Comparison of ENCODE assay signal across 21 cellular contexts in genomic region chr9:126218726-126219125, GRCh38.
DNase-seq lines count a peak whose midpoint lies in the region; ATAC-seq and TF ChIP-seq lines count a peak whose summit lies in the region.
"Had no signal": no experiment of that assay in that cellular context is flagged by ENCODE, and none has a peak within 500 bp of the region (broad histone marks: within the 10 kb centered on the region; RNA-seq: fewer than 3 reads in every experiment).

No MANE protein-coding gene starts in this region.

- H3K4me2 ChIP-seq in BLaER1 treated with 17β-estradiol and CSF1 and Interleukin-3, amounts not matched to agents 10 nM and 100 nM, result peak overlapping the region in 9 of 11 experiments; percentile 77 to 95 (median 83); a peak in 18 of 22 replicates
- H3K4me2 ChIP-seq: KMS-11 had no signal

- no peak overlapping the region for H3K4me3 Mint-ChIP-seq in osteocyte (ENCODE audit: unreplicated experiment)
- H3K4me3 Mint-ChIP-seq: B cell; CD4-positive, CD25-positive, alpha-beta regulatory T cell; IgD-negative memory B cell had no signal

- peaks cover 9% of the 10 kb centered on the region for H3K9me3 Mint-ChIP-seq in osteocyte (ENCODE audit: unreplicated experiment)

- H3K27me3 Mint-ChIP-seq in osteocyte (ENCODE audit: unreplicated experiment), result peaks cover 39% of the 10 kb centered on the region

- H3K9ac ChIP-seq in BLaER1 treated with 17β-estradiol and CSF1 and Interleukin-3, amounts not matched to agents 10 nM and 100 nM, result peak overlapping the region in 4 of 11 experiments; percentile 34 to 57 (median 47); a peak in 5 of 22 replicates
- H3K9ac ChIP-seq in colonic mucosa (ENCODE audit: low read depth in 2 of 2, low read length in 2 of 2) (no peak overlapping the region), liver (ENCODE audit: low read depth in 1 of 2, low read length in 2 of 2) (no peak overlapping the region)
- H3K9ac ChIP-seq: KMS-11 had no signal

- H3K4me1 Mint-ChIP-seq in osteocyte (ENCODE audit: unreplicated experiment), result no peaks in the 10 kb centered on the region
- H3K4me1 Mint-ChIP-seq: CD4-positive, CD25-positive, alpha-beta regulatory T cell had no signal

- ATAC-seq in GM18861 (IDR thresholded peaks at IDR 0.05; ENCODE audit: unreplicated experiment), result no peak
- ATAC-seq: Panc1 had no signal

- peaks cover 0 to 5% (median 0%) of the 10 kb centered on the region in 11 experiments; a peak in 1 of 22 replicates for H3K36me3 ChIP-seq in BLaER1 treated with 17β-estradiol and CSF1 and Interleukin-3, amounts not matched to agents 10 nM and 100 nM
- no peaks in the 10 kb centered on the region for H3K36me3 ChIP-seq in colonic mucosa
- no peaks in the 10 kb centered on the region for H3K36me3 ChIP-seq in liver (ENCODE audit: control insufficient read depth in 4 of 4, insufficient read depth in 3 of 4, low read depth in 1 of 4, low read length in 3 of 4)

- TF ChIP-seq CTCF in colonic mucosa (IDR thresholded peaks at IDR 0.05), result no peak
- TF ChIP-seq CTCF in liver (IDR thresholded peaks at IDR 0.05; ENCODE audit: low read depth, low read length, missing input control), result no peak
- TF ChIP-seq CTCF in osteocyte (IDR thresholded peaks at IDR 0.05), result no peak

- H3K4me1 ChIP-seq in BLaER1 treated with 17β-estradiol and CSF1 and Interleukin-3, amounts not matched to agents 10 nM and 100 nM, result peaks cover 29 to 73% (median 55%) of the 10 kb centered on the region in 10 experiments
- H3K4me1 ChIP-seq in colonic mucosa (no peaks in the 10 kb centered on the region), liver (ENCODE audit: control insufficient read depth in 4 of 4, insufficient read depth in 4 of 4, low read length in 3 of 4) (peaks cover 0 to 2% (median 0%) of the 10 kb centered on the region in 4 donors)

- WGBS in liver, result 66% methylated on average over 5 of the region's 5 CpGs

- peaks cover 2% of the 10 kb centered on the region for H3K36me3 Mint-ChIP-seq in osteocyte (ENCODE audit: unreplicated experiment)

- H3K4me3 ChIP-seq in BLaER1 treated with 17β-estradiol and CSF1 and Interleukin-3, amounts not matched to agents 10 nM and 100 nM, result no peak overlapping the region; a peak in 2 of 20 replicates
- no peak overlapping the region for H3K4me3 ChIP-seq in colonic mucosa
- no peak overlapping the region for H3K4me3 ChIP-seq in liver (ENCODE audit: low read depth in 1 of 3, low read length in 3 of 3)

- H3K27ac Mint-ChIP-seq in osteocyte (ENCODE audit: unreplicated experiment), result no peak overlapping the region
- H3K27ac Mint-ChIP-seq: B cell; CD4-positive, CD25-positive, alpha-beta regulatory T cell; IgD-negative memory B cell had no signal

- H3K9me3 ChIP-seq in BLaER1 treated with 17β-estradiol and CSF1 and Interleukin-3, amounts not matched to agents 10 nM and 100 nM (replicated peaks in 1 of 11), result peaks cover 20 to 36% (median 27%) of the 10 kb centered on the region in 11 experiments
- H3K9me3 ChIP-seq in colonic mucosa (no peaks in the 10 kb centered on the region), liver (ENCODE audit: control insufficient read depth in 4 of 4, low read length in 3 of 4) (peaks cover 0 to 8% (median 2%) of the 10 kb centered on the region in 4 donors)

- no peak for TF ChIP-seq RAD21 in liver (IDR thresholded peaks at IDR 0.05)

- intact Hi-C loops in colonic mucosa (cut with DNase I), result no loop called here

- H3K27ac ChIP-seq in BLaER1 treated with 17β-estradiol and CSF1 and Interleukin-3, amounts not matched to agents 10 nM and 100 nM, result peak overlapping the region in 5 of 11 experiments; percentile 4 to 66 (median 61); a peak in 8 of 22 replicates
- no peak overlapping the region for H3K27ac ChIP-seq in colonic mucosa
- no peak overlapping the region for H3K27ac ChIP-seq in liver (ENCODE audit: low read depth in 1 of 2, low read length in 2 of 2)
- H3K27ac ChIP-seq: KMS-11, RWPE1 had no signal

- DNase-seq in colonic mucosa (peak; percentile 3), osteocyte (ENCODE audit: extremely low spot score, unreplicated experiment) (peak; percentile 27), nucleus accumbens (lab: John Stamatoyannopoulos, UW) (no peak), NCI-H2081 (lab: John Stamatoyannopoulos, UW) (no peak)
- DNase-seq: CD4-positive, CD25-positive, alpha-beta regulatory T cell; DMS153; DND-41; MM.1S; NCI-H2029 treated with DMSO at 0.1 percent for 48 hours; NCI-H226; NCI-H510A; NCI-H69; SHP77 had no signal

- H3K27me3 ChIP-seq in BLaER1 treated with 17β-estradiol and CSF1 and Interleukin-3, amounts not matched to agents 10 nM and 100 nM, result peaks cover 0 to 27% (median 0%) of the 10 kb centered on the region in 11 experiments; a peak in 10 of 22 replicates
- H3K27me3 ChIP-seq in colonic mucosa (peaks cover 21% of the 10 kb centered on the region), liver (ENCODE audit: control insufficient read depth in 4 of 4, insufficient read depth in 4 of 4, low read length in 3 of 4) (peaks cover 0 to 11% (median 4%) of the 10 kb centered on the region in 4 donors)

- no peaks in the 10 kb centered on the region for H4K20me1 ChIP-seq in BLaER1 treated with 17β-estradiol and CSF1 and Interleukin-3, amounts not matched to agents 10 nM and 100 nM

TF ChIP-seq in liver, 16 proteins besides CTCF, POLR2A, EP300 and RAD21:
- TF ChIP-seq HNF4A (conservative IDR thresholded peaks at IDR 0.05) (peak; percentile 9 to 37), NR2F2 (IDR thresholded peaks at IDR 0.05) (peak; percentile 74), TAF1 (conservative IDR thresholded peaks at IDR 0.05) (no peak), RXRA (IDR thresholded peaks at IDR 0.05) (peak in 1 of 2 donors; percentile 6), EGR1 (IDR thresholded peaks at IDR 0.05; ENCODE audit: low read depth in 2 of 2) (no peak)

Comparison
In these comparisons a context has a peak if more than half of its experiments do, and no peak if none do; other contexts are left out.
1. DNase-seq: peak in colonic mucosa (single experiment) and osteocyte (single experiment); none in nucleus accumbens (0 of 56) and NCI-H2081 (0 of 2).